ENCODE assay signal across 10 cellular contexts in the genomic region with DNA sequence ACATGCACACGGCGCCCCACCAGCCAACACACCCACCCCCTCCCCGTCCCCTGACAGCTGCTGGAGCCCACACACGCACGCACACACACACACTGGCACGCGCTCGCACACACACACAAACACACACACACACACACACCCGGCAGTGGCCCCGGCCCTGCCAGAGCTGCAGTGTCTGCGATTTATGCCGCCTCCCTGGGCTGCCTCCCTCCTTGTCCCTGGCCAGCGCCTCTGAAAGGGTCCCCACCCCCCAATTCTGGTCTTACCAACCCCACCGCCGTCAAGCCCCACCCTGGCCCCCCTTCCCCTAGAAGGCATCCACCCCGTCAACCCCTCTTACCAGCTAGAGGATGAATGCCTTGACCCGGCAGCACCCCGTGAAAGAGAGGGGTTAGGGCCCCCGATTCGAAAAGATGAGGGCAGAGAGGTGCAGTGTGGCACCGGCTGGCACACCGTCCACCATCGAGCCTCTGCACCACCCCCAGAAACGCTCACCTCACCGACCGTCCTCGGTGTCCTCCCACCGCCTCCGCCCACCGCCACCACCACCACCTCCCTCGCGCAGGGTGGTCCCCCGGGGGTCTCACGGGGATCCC. TPM values are rescaled to one million over a fixed set of nuclear protein-coding genes. Genes with fewer than 3 reads are reported as not detected.
DNase-seq lines count a peak whose midpoint lies in the region; ATAC-seq and TF ChIP-seq lines count a peak whose summit lies in the region.
"Had no signal": no experiment of that assay in that cellular context is flagged by ENCODE, and none has a peak within 500 bp of the region (broad histone marks: within the 10 kb centered on the region; RNA-seq: fewer than 3 reads in every experiment).

No MANE protein-coding gene starts in this region.

- no peak for ATAC-seq in Right ventricle myocardium inferior
- ATAC-seq in left lobe of liver: peak; percentile 7
- no peak for ATAC-seq in upper lobe of left lung (ENCODE audit: low FRiP score in 2 of 2)
- no peak for ATAC-seq in HG03342 (IDR thresholded peaks at IDR 0.05; ENCODE audit: unreplicated experiment)

- DNase-seq in left ventricle myocardium inferior (no peak), Right ventricle myocardium inferior (ENCODE audit: missing footprints) (no peak), MCF 10A (ENCODE audit: unreplicated experiment) (no peak), left lobe of liver (ENCODE audit: low spot score) (no peak), upper lobe of left lung (no peak), NCI-H2107 treated with DMSO at 0.1 percent for 48 hours (lab: John Stamatoyannopoulos, UW; ENCODE audit: unreplicated experiment) (no peak)
- DNase-seq in stimulated activated CD4-positive, alpha-beta T cell treated with anti-CD3 and anti-CD28 coated beads, Interleukin-4, amount 100 ng/mL, for 1 hour: no peak
- DNase-seq: NCI-H187 treated with DMSO at 0.1 percent for 48 hours had no signal

- intact Hi-C loops in left ventricle myocardium inferior (cut with micrococcal nuclease) (no loop called here), Right ventricle myocardium inferior (cut with DNase I) (loop anchor here (5.0 kb wide), 1 partner anchor 109 kb away; no protein-coding TSS in a partner anchor), MCF 10A (cut with micrococcal nuclease) (no loop called here)

- 5 to 8% methylated on average over 18 to 21 of the region's 34 CpGs for WGBS in upper lobe of left lung, 2 donors

- H3K27me3 ChIP-seq in left ventricle myocardium inferior (ENCODE audit: low read depth): peaks cover 100% of the 10 kb centered on the region
- H3K27me3 ChIP-seq in upper lobe of left lung: peaks cover 0 to 28% (median 18%) of the 10 kb centered on the region in 4 donors

- TF ChIP-seq POLR2A in upper lobe of left lung (IDR thresholded peaks at IDR 0.05): no peak

- no peak for TF ChIP-seq EP300 in upper lobe of left lung (IDR thresholded peaks at IDR 0.05)

- peaks cover 16% of the 10 kb centered on the region for H3K4me1 ChIP-seq in left ventricle myocardium inferior
- H3K4me1 ChIP-seq in upper lobe of left lung: peaks cover 7 to 22% (median 11%) of the 10 kb centered on the region in 4 donors

- BruUV-seq in MCF 10A (replicated peaks; lab: Mats Ljungman, UMichigan): no TSS peak

- H3K4me3 ChIP-seq in left ventricle myocardium inferior (peak overlapping the region; percentile 66), upper lobe of left lung (peak overlapping the region in 3 of 4 donors; percentile 52 to 58 (median 57))

- no peaks in the 10 kb centered on the region for H3K36me3 Mint-ChIP-seq in MCF 10A (ENCODE audit: insufficient read depth, unreplicated experiment)

- H3K4me1 Mint-ChIP-seq in MCF 10A (ENCODE audit: insufficient read depth, unreplicated experiment): peaks cover 27% of the 10 kb centered on the region

- H3K27ac Mint-ChIP-seq in MCF 10A (ENCODE audit: low read depth, unreplicated experiment): no peak overlapping the region
- H3K27ac Mint-ChIP-seq: activated T-helper 1 cell treated with anti-CD3 and anti-CD28 coated beads, Interleukin-12 subunit alpha, Interleukin-12 subunit beta, Interleukin-2, Interleukin-4 antibody, amounts not matched to agents 30 ng/mL and 10 ng/mL and 1 ng/mL, durations not matched to agents 14 hours and 24 hours and 36 hours had no signal

- peak overlapping the region; percentile 76 for H3K4me3 Mint-ChIP-seq in MCF 10A (ENCODE audit: unreplicated experiment)
- H3K4me3 Mint-ChIP-seq: activated T-helper 1 cell treated with anti-CD3 and anti-CD28 coated beads, Interleukin-12 subunit alpha, Interleukin-12 subunit beta, Interleukin-2, Interleukin-4 antibody, amounts not matched to agents 30 ng/mL and 10 ng/mL and 1 ng/mL, durations not matched to agents 14 hours and 24 hours and 36 hours had no signal

- CTCF ChIA-PET in MCF 10A (lab: Yijun Ruan, JAX): no interaction called here

- H3K36me3 ChIP-seq in left ventricle myocardium inferior: no peaks in the 10 kb centered on the region
- no peaks in the 10 kb centered on the region for H3K36me3 ChIP-seq in upper lobe of left lung

- TF ChIP-seq CTCF in left ventricle myocardium inferior (IDR thresholded peaks at IDR 0.05; ENCODE audit: borderline replicate concordance) (no peak), MCF 10A (IDR thresholded peaks at IDR 0.05; ENCODE audit: unreplicated experiment) (no peak), upper lobe of left lung (IDR thresholded peaks at IDR 0.05) (no peak)

- H3K9me3 ChIP-seq in left ventricle myocardium inferior (replicated peaks): no peaks in the 10 kb centered on the region
- H3K9me3 ChIP-seq in upper lobe of left lung: no peaks in the 10 kb centered on the region

- H3K27ac ChIP-seq in left ventricle myocardium inferior (replicated peaks): no peak overlapping the region
- peak overlapping the region in 1 of 4 donors; percentile 65 for H3K27ac ChIP-seq in upper lobe of left lung

- POLR2A ChIA-PET in MCF 10A (lab: Yijun Ruan, JAX): no interaction called here

- no peaks in the 10 kb centered on the region for H3K27me3 Mint-ChIP-seq in MCF 10A (ENCODE audit: insufficient read depth, unreplicated experiment)

- H3K9me3 Mint-ChIP-seq in MCF 10A (ENCODE audit: unreplicated experiment): no peaks in the 10 kb centered on the region

RNA-seq across cellular contexts. Expression of a gene that starts 0.6 kb away (rescaled TPM):
- total RNA-seq in left ventricle myocardium inferior (not detected), Right ventricle myocardium inferior (0.22 TPM), MCF 10A (2022) (4.2 and 5.1 TPM in 2 replicates), left lobe of liver (0.23 TPM), upper lobe of left lung (1 to 10 TPM in 5 of 6 donors, under 1 TPM in 1; 0.37 to 9.1 (median 4.5) TPM)

RNA-seq across cellular contexts. Expression of a gene that starts 59.6 kb away (rescaled TPM):
- total RNA-seq in left ventricle myocardium inferior (11.8 TPM), Right ventricle myocardium inferior (14.4 TPM), MCF 10A (2022) (0.56 and 1.2 TPM in 2 replicates), left lobe of liver (8.0 TPM), upper lobe of left lung (10 to 100 TPM; 14.0 to 74.0 (median 45.9) TPM)
